15 cellular contexts compared by ENCODE assay signal in genomic region chr4:78480286-78480685, GRCh38.
DNase-seq lines count a peak whose midpoint lies in the region; ATAC-seq and TF ChIP-seq lines count a peak whose summit lies in the region.
"Had no signal": no experiment of that assay in that cellular context is flagged by ENCODE, and none has a peak within 500 bp of the region (broad histone marks: within the 10 kb centered on the region; RNA-seq: fewer than 3 reads in every experiment).

No MANE protein-coding gene starts in this region.

- H3K27ac ChIP-seq in upper lobe of left lung = no peak overlapping the region

- TF ChIP-seq CTCF in fibroblast of the aortic adventitia (IDR thresholded peaks at IDR 0.05; ENCODE audit: insufficient read depth, low read length) (no peak), upper lobe of left lung (IDR thresholded peaks at IDR 0.05) (no peak)

- H3K9me3 ChIP-seq in adipocyte (ENCODE audit: control insufficient read depth, low read length) = no peaks in the 10 kb centered on the region
- H3K9me3 ChIP-seq in upper lobe of left lung = no peaks in the 10 kb centered on the region

- ATAC-seq in upper lobe of left lung (ENCODE audit: low FRiP score in 2 of 2) = no peak
- ATAC-seq: Right ventricle myocardium inferior had no signal

- 77 to 91% methylated on average over 1 of the region's 1 CpG for WGBS in upper lobe of left lung, 2 donors

- intact Hi-C loops in cardiac septum (cut with DNase I) = no loop called here

- peak overlapping the region; percentile 12 for H3K4me3 ChIP-seq in adipocyte (ENCODE audit: low read length)
- no peak overlapping the region for H3K4me3 ChIP-seq in fibroblast of the aortic adventitia (ENCODE audit: low read depth, low read length)
- H3K4me3 ChIP-seq in skeletal muscle cell (ENCODE audit: low read depth, low read length) = no peak overlapping the region
- H3K4me3 ChIP-seq in upper lobe of left lung = no peak overlapping the region

- H3K27me3 ChIP-seq in adipocyte (replicated peaks; ENCODE audit: control insufficient read depth, insufficient read depth, low read length) = no peaks in the 10 kb centered on the region
- H3K27me3 ChIP-seq in upper lobe of left lung = no peaks in the 10 kb centered on the region

- TF ChIP-seq EP300 in upper lobe of left lung (IDR thresholded peaks at IDR 0.05) = no peak

- peaks cover 3% of the 10 kb centered on the region for H3K36me3 ChIP-seq in adipocyte (ENCODE audit: control insufficient read depth, insufficient read depth, low read length, severe bottlenecking)
- no peaks in the 10 kb centered on the region for H3K36me3 ChIP-seq in upper lobe of left lung

- H3K4me1 ChIP-seq in adipocyte (ENCODE audit: control insufficient read depth, insufficient read depth, low read length) = peaks cover 44% of the 10 kb centered on the region
- H3K4me1 ChIP-seq in upper lobe of left lung = no peaks in the 10 kb centered on the region

- H3K9ac ChIP-seq in adipocyte (ENCODE audit: low read length) = peak overlapping the region; percentile 65

- TF ChIP-seq POLR2A in upper lobe of left lung (IDR thresholded peaks at IDR 0.05) = no peak

- DNase-seq in GM03348 (ENCODE audit: low spot score) (peak; percentile 35), adipocyte (ENCODE audit: low read depth) (no peak), fibroblast of the aortic adventitia (ENCODE audit: low read depth) (peak; percentile 9), skeletal muscle cell (ENCODE audit: low read depth) (peak; percentile 67), upper lobe of left lung (no peak), cardiac septum (ENCODE audit: low spot score) (no peak), cortex of kidney (lab: John Stamatoyannopoulos, UW) (no peak), T-helper 1 cell (no peak)
- DNase-seq: AML-193, DMS79, Kasumi-1, NCI-H1092 treated with DMSO at 0.1 percent for 48 hours, NCI-H2081, NCI-H446 treated with DMSO at 0.1 percent for 48 hours had no signal

Comparison
In these comparisons a context has a peak if more than half of its experiments do, and no peak if none do; other contexts are left out.
1. DNase-seq: peak in GM03348 (single experiment), fibroblast of the aortic adventitia (single experiment) and skeletal muscle cell (single experiment); none in adipocyte (single experiment), upper lobe of left lung (0 of 2), cardiac septum (single experiment), cortex of kidney (single experiment) and T-helper 1 cell (0 of 5).